In the genomic region with DNA sequence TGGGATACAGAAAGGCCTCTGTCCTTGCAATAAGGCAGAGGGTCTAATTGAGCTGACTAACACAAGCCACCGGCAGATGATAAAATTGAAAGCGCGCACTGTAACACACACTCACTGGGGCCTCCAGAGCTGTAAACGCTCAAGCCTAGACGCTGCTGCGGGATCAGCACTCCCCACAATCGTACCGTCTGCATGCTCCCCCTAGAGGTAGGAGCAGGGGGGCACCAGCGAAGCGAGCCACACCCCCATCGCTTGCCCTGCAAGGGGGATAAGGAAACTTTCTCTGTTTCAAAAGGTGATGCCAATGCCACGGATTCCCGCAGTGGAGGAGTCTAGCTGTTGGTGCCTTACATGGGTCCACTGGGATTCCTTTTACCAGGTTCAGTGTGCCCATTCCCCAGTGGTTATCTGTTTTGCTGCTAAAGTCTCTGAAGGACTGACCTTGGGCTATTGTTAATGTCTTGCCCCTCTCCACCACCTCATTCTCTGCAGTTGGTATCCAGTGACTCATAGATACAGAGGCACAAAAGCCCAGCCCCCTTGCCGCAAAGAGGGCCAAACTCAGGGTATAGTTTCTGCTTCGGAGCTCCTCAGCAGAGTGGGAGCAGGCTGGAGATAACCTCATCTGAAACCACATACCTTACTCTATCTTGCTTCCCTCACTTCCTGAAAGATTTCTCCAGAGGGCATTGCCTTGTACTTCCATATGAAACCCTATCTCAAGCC, we compare ENCODE assay signal across 19 cellular contexts.
DNase-seq lines count a peak whose midpoint lies in the region; TF ChIP-seq lines count a peak whose summit lies in the region.
"Had no signal": no experiment of that assay in that cellular context is flagged by ENCODE, and none has a peak within 500 bp of the region (broad histone marks: within the 10 kb centered on the region; RNA-seq: fewer than 3 reads in every experiment).

No MANE protein-coding gene starts in this region.

- peak; percentile 68 for DNase-seq in ELF-1 (ENCODE audit: low read depth, low spot score)
- DNase-seq in MM.1S: no peak
- DNase-seq in brain microvascular endothelial cell: no peak
- DNase-seq in neural crest cell (ENCODE audit: low read depth, low spot score): peak; percentile 8
- no peak for DNase-seq in NOMO-1 treated with DMSO at 0.1 percent for 48 hours (lab: John Stamatoyannopoulos, UW; ENCODE audit: unreplicated experiment)
- no peak for DNase-seq in kidney glomerular epithelial cell (lab: John Stamatoyannopoulos, UW)
- DNase-seq in hippocampal formation (lab: John Stamatoyannopoulos, UW): no peak
- no peak for DNase-seq in stimulated activated CD4-positive, alpha-beta T cell treated with anti-CD3 and anti-CD28 coated beads, Interleukin-2, amount 100 ng/mL, for 24 hours
- DNase-seq: activated gamma-delta T cell; body of pancreas; effector CD4-positive, alpha-beta T cell; left lung; NCI-H1105; NCI-H446; retina; RPMI8226; stimulated activated CD4-positive, alpha-beta T cell treated with anti-CD3 and anti-CD28 coated beads, Interleukin-4, amount 100 ng/mL, for 1 hour; stimulated activated naive CD4-positive, alpha-beta T cell; T1000 had no signal

- H3K27me3 Mint-ChIP-seq in neural crest cell (ENCODE audit: low read depth): no peaks in the 10 kb centered on the region

- peaks cover 10% of the 10 kb centered on the region for H3K9me3 Mint-ChIP-seq in neural crest cell

- peak overlapping the region; percentile 65 for H3K27ac Mint-ChIP-seq in neural crest cell (ENCODE audit: unreplicated experiment)

- TF ChIP-seq CTCF in MM.1S (IDR thresholded peaks at IDR 0.05; ENCODE audit: low read length): 0 out of 2 replicates have a peak, but pooled peaks have one; percentile 5
- TF ChIP-seq CTCF in brain microvascular endothelial cell (IDR thresholded peaks at IDR 0.05; ENCODE audit: low read depth, low read length, missing control alignments): peak; percentile 37
- peak; percentile 32 for TF ChIP-seq CTCF in neural crest cell (conservative IDR thresholded peaks at IDR 0.05)

- no peaks in the 10 kb centered on the region for H3K9me2 ChIP-seq in MM.1S (replicated peaks; ENCODE audit: insufficient read depth, low read length)

- H3K9me3 ChIP-seq in MM.1S (replicated peaks; ENCODE audit: insufficient read depth, low read length): no peaks in the 10 kb centered on the region
- H3K9me3 ChIP-seq: body of pancreas, left lung had no signal

- H3K36me3 ChIP-seq in MM.1S (replicated peaks; ENCODE audit: insufficient read depth, low read length): no peaks in the 10 kb centered on the region
- no peaks in the 10 kb centered on the region for H3K36me3 ChIP-seq in brain microvascular endothelial cell (replicated peaks)
- H3K36me3 ChIP-seq: left lung had no signal

- H3K27me3 ChIP-seq in MM.1S (replicated peaks; ENCODE audit: insufficient read depth, low read length): no peaks in the 10 kb centered on the region
- H3K27me3 ChIP-seq in brain microvascular endothelial cell (replicated peaks): no peaks in the 10 kb centered on the region
- H3K27me3 ChIP-seq: body of pancreas, left lung had no signal

- no peak overlapping the region for H3K9ac ChIP-seq in MM.1S (ENCODE audit: low read length)

- H3K4me3 ChIP-seq in MM.1S (ENCODE audit: low read length) (no peak overlapping the region), brain microvascular endothelial cell (ENCODE audit: low read depth, low read length) (no peak overlapping the region)
- H3K4me3 ChIP-seq: body of pancreas, left lung had no signal

- in situ Hi-C loops in brain microvascular endothelial cell (cut with HindIII; ENCODE audit: low pct_ligation_motif_present, low sequenced_read_pairs): no loop called here

- H3K4me3 Mint-ChIP-seq in neural crest cell: no peak overlapping the region

- H3K27ac ChIP-seq in MM.1S (ENCODE audit: low read length) (no peak overlapping the region), brain microvascular endothelial cell (no peak overlapping the region)
- H3K27ac ChIP-seq: body of pancreas, left lung had no signal

- no peak overlapping the region for H2AFZ ChIP-seq in MM.1S (ENCODE audit: low read length)

- H3K4me1 ChIP-seq in MM.1S (ENCODE audit: low read length): peaks cover 11% of the 10 kb centered on the region; the same call in 1 of the 2 replicates
- H3K4me1 ChIP-seq: left lung had no signal

- H3K4me1 Mint-ChIP-seq in neural crest cell: peaks cover 24% of the 10 kb centered on the region

- H3K36me3 Mint-ChIP-seq in neural crest cell (ENCODE audit: low read depth): peaks cover 13% of the 10 kb centered on the region

- H4K20me1 ChIP-seq in MM.1S (ENCODE audit: insufficient read depth, low read length): no peaks in the 10 kb centered on the region

- H3F3A ChIP-seq in MM.1S (ENCODE audit: insufficient read depth, low read length): peaks cover 10% of the 10 kb centered on the region

- H3K79me2 ChIP-seq in MM.1S (ENCODE audit: low read length): no peaks in the 10 kb centered on the region

- no peak overlapping the region for H3K4me2 ChIP-seq in MM.1S (ENCODE audit: low read depth, low read length)

Comparison
In these comparisons a context has a peak if more than half of its experiments do, and no peak if none do; other contexts are left out.
1. DNase-seq: peak in ELF-1 (single experiment) and neural crest cell (single experiment); none in MM.1S (single experiment), brain microvascular endothelial cell (single experiment), NOMO-1 treated with DMSO at 0.1 percent for 48 hours (single experiment), kidney glomerular epithelial cell (single experiment), hippocampal formation (0 of 2) and stimulated activated CD4-positive, alpha-beta T cell treated with anti-CD3 and anti-CD28 coated beads, Interleukin-2, amount 100 ng/mL, for 24 hours (0 of 2).
2. Peak in every context shown above with its lines, with median percentiles within 50 percentile points of each other: CTCF ChIP-seq.